In the genomic region with DNA sequence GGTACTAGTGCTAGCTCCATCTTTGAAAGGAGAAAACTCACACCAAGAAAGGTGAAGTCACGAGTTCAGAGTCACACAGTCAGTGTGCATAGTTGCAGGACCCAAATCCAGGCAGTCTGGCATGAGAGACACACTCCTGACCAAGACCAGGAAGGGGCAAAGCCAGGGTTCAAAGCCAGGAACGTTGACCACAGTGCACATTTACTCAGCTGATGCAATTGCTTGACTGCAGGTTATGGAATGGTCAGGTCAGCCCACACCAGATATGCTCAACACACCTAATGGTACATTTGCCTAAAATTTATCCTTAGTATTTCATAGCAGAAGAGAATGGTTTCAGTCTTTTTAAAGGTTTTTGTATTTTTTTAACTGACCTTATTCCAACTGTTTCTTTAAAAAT, we compare ENCODE assay signal across 34 cellular contexts. TPM values are rescaled to one million over a fixed set of nuclear protein-coding genes. Genes with fewer than 3 reads are reported as not detected.
"Had no signal": no experiment of that assay in that cellular context is flagged by ENCODE, and none has a peak within 500 bp of the region (broad histone marks: within the 10 kb centered on the region; RNA-seq: fewer than 3 reads in every experiment).

No MANE protein-coding gene starts in this region.

- H3K27me3 ChIP-seq: ovary, sigmoid colon, tibial artery, upper lobe of right lung had no signal

- H3K27ac Mint-ChIP-seq: memory B cell; natural killer cell treated with Interleukin-12 subunit alpha and Interleukin-12 subunit beta and Interleukin-15 and Interleukin-18, amount 100 ng/mL, for 72 hours; progenitor cell of endocrine pancreas; stimulated activated effector memory CD8-positive, alpha-beta T cell treated with anti-CD3 and anti-CD28 coated beads, Interleukin-12 subunit alpha, Interleukin-12 subunit beta, amount 100 ng/mL, for 72 hours; stimulated activated naive CD8-positive, alpha-beta T cell treated with anti-CD3 and anti-CD28 coated beads, Interleukin-15, Interleukin-2, amounts not matched to agents 100 ng/mL and 50 ng/mL, for 24 hours had no signal

- H3K9me3 Mint-ChIP-seq: naive thymus-derived CD4-positive, alpha-beta T cell; natural killer cell treated with Interleukin-12 subunit alpha and Interleukin-12 subunit beta and Interleukin-15 and Interleukin-18, amount 100 ng/mL, for 72 hours; stimulated activated effector memory CD8-positive, alpha-beta T cell treated with anti-CD3 and anti-CD28 coated beads, Interleukin-12 subunit alpha, Interleukin-12 subunit beta, amount 100 ng/mL, for 72 hours; stimulated activated naive CD8-positive, alpha-beta T cell treated with anti-CD3 and anti-CD28 coated beads, Interleukin-15, Interleukin-2, amounts not matched to agents 100 ng/mL and 50 ng/mL, for 24 hours had no signal

- H3K4me1 ChIP-seq: left lung, sigmoid colon, spleen, suprapubic skin, tibial artery, upper lobe of right lung had no signal

- H3K4me1 Mint-ChIP-seq: memory B cell; naive thymus-derived CD4-positive, alpha-beta T cell; stimulated activated effector memory CD8-positive, alpha-beta T cell treated with anti-CD3 and anti-CD28 coated beads, Interleukin-12 subunit alpha, Interleukin-12 subunit beta, amount 100 ng/mL, for 72 hours had no signal

- H3K4me3 ChIP-seq: left lung, lung, mucosa of descending colon, ovary, sigmoid colon, spleen, suprapubic skin, thoracic aorta, tibial artery, upper lobe of right lung had no signal

- H3K4me3 Mint-ChIP-seq: memory B cell; naive thymus-derived CD4-positive, alpha-beta T cell; natural killer cell treated with Interleukin-12 subunit alpha and Interleukin-12 subunit beta and Interleukin-15 and Interleukin-18, amount 100 ng/mL, for 72 hours; stimulated activated effector memory CD8-positive, alpha-beta T cell treated with anti-CD3 and anti-CD28 coated beads, Interleukin-12 subunit alpha, Interleukin-12 subunit beta, amount 100 ng/mL, for 72 hours; stimulated activated naive CD8-positive, alpha-beta T cell treated with anti-CD3 and anti-CD28 coated beads, Interleukin-15, Interleukin-2, amounts not matched to agents 100 ng/mL and 50 ng/mL, for 24 hours had no signal

- ATAC-seq: left cardiac atrium; left lung; mucosa of descending colon; naive thymus-derived CD4-positive, alpha-beta T cell; natural killer cell treated with Interleukin-12 subunit alpha and Interleukin-12 subunit beta and Interleukin-15 and Interleukin-18, amount 100 ng/mL, for 72 hours; right cardiac atrium; stimulated activated effector memory CD8-positive, alpha-beta T cell treated with anti-CD3 and anti-CD28 coated beads, Interleukin-12 subunit alpha, Interleukin-12 subunit beta, amount 100 ng/mL, for 72 hours; upper lobe of right lung had no signal

- H3K36me3 ChIP-seq: left lung, ovary, sigmoid colon, spleen, suprapubic skin, thoracic aorta, tibial artery, upper lobe of right lung had no signal

- H3K9me3 ChIP-seq: left lung, mucosa of descending colon, ovary, sigmoid colon, spleen, suprapubic skin, thoracic aorta, tibial artery, upper lobe of right lung had no signal

- H3K27ac ChIP-seq: left lung, ovary, sigmoid colon, spleen, suprapubic skin, thoracic aorta, tibial artery, upper lobe of right lung had no signal

- DNase-seq: hippocampal formation; kidney glomerular epithelial cell; left cardiac atrium; left lung; midbrain; mucosa of descending colon; naive thymus-derived CD4-positive, alpha-beta T cell; ovary; retina; right cardiac atrium; sigmoid colon; small intestine; spleen; stimulated activated CD4-positive, alpha-beta T cell treated with anti-CD3 and anti-CD28 coated beads, Interleukin-4, amount 100 ng/mL, for 24 hours; stimulated activated naive CD4-positive, alpha-beta T cell; tibial artery; trophoblast cell; upper lobe of right lung had no signal

- FAIRE-seq: keratinocyte, small intestine, urothelium cell line had no signal

- H3K36me3 Mint-ChIP-seq: memory B cell; naive thymus-derived CD4-positive, alpha-beta T cell; natural killer cell treated with Interleukin-12 subunit alpha and Interleukin-12 subunit beta and Interleukin-15 and Interleukin-18, amount 100 ng/mL, for 72 hours; stimulated activated effector memory CD8-positive, alpha-beta T cell treated with anti-CD3 and anti-CD28 coated beads, Interleukin-12 subunit alpha, Interleukin-12 subunit beta, amount 100 ng/mL, for 72 hours had no signal

RNA-seq across cellular contexts. Expression of a gene that starts 37.7 kb away (rescaled TPM):
- total RNA-seq: left cardiac atrium; left lung; lung; mesenteric fat pad; mucosa of descending colon; myocyte; naive thymus-derived CD4-positive, alpha-beta T cell; natural killer cell treated with Interleukin-12 subunit alpha and Interleukin-12 subunit beta and Interleukin-15 and Interleukin-18, amount 100 ng/mL, for 72 hours; omental fat pad; ovary; progenitor cell of endocrine pancreas; pulmonary artery endothelial cell; right cardiac atrium; sigmoid colon; spleen; subcutaneous adipose tissue; thoracic aorta; upper lobe of right lung had no signal
- polyA plus RNA-seq: keratinocyte; lung; naive thymus-derived CD4-positive, alpha-beta T cell; neural cell; ovary; right cardiac atrium; sigmoid colon; small intestine; spleen had no signal
